Comparison of ENCODE assay signal across 21 cellular contexts in the genomic region with DNA sequence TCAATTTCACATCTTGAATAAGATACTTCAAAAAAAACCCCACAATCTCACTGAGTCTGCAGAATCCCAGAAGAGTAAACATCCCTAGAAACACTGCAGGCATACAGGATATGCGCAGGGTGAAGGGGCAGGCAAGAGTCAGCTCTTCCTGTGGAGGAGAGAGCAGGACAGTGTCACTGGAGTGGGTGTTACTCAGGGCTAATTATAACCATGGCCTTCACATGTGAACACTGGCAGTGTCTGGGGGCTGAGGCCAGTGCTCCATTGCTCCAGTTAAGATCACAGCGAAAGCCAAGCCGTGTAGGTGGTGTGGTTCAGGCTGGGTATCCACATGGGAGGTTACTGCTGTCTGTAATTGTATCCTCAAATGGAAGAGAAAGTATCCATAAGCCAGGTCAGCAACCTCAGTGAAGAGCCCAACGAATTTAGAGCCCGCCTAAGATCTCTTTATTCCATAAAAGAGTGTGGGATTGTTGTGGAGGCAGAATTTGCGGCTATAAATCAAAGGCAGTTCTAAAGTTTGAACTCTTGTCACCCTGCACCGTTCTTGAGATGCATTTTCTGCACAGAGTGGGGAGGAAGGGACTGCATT.
DNase-seq lines count a peak whose midpoint lies in the region; ATAC-seq and TF ChIP-seq lines count a peak whose summit lies in the region.
"Had no signal": no experiment of that assay in that cellular context is flagged by ENCODE, and none has a peak within 500 bp of the region (broad histone marks: within the 10 kb centered on the region; RNA-seq: fewer than 3 reads in every experiment).

No MANE protein-coding gene starts in this region.

- H3K4me3 ChIP-seq in heart left ventricle, result no peak overlapping the region
- H3K4me3 ChIP-seq in choroid plexus epithelial cell (ENCODE audit: low read depth, low read length), result no peak overlapping the region
- H3K4me3 ChIP-seq in upper lobe of right lung, result no peak overlapping the region
- H3K4me3 ChIP-seq: adrenal gland, lung had no signal

- H3K27me3 ChIP-seq in heart left ventricle, result no peaks in the 10 kb centered on the region
- H3K27me3 ChIP-seq in upper lobe of right lung, result no peaks in the 10 kb centered on the region
- H3K27me3 ChIP-seq: adrenal gland had no signal

- ATAC-seq in heart left ventricle (peak; percentile 74 to 90 (median 86)), upper lobe of right lung (peak; percentile 30), GM21528 (IDR thresholded peaks at IDR 0.05; ENCODE audit: low FRiP score, unreplicated experiment) (no peak), HG03342 (IDR thresholded peaks at IDR 0.05; ENCODE audit: unreplicated experiment) (no peak)

- H3K36me3 ChIP-seq in heart left ventricle, result peaks cover 0 to 22% (median 4%) of the 10 kb centered on the region in 9 donors
- peaks cover 17% of the 10 kb centered on the region for H3K36me3 ChIP-seq in upper lobe of right lung
- H3K36me3 ChIP-seq: adrenal gland had no signal

- TF ChIP-seq POLR2A in heart left ventricle (IDR thresholded peaks at IDR 0.05), result no peak

- intact Hi-C loops in heart left ventricle (cut with DNase I), result no loop called here
- intact Hi-C loops in cardiac septum (cut with DNase I), result no loop called here
- intact Hi-C loops in upper lobe of right lung (cut with DNase I), result no loop called here

- H3K27ac ChIP-seq in heart left ventricle (no peak overlapping the region), upper lobe of right lung (no peak overlapping the region)

- WGBS in heart left ventricle, 4 donors, result 72 to 80% (median 77%) methylated on average over 7 of the region's 7 CpGs

- DNase-seq in heart left ventricle (peak in 1 of 5 donors; percentile 41), cardiac septum (ENCODE audit: low spot score) (no peak), choroid plexus epithelial cell (ENCODE audit: low read depth) (peak; percentile 62), myocyte (ENCODE audit: low read depth) (peak; percentile 51), upper lobe of right lung (no peak), GM03348 (ENCODE audit: low spot score) (no peak)
- DNase-seq: activated CD8-positive, alpha-beta memory T cell treated with anti-CD3 and anti-CD28 coated beads, Interleukin-2, amount 50 U/mL, for 48 hours; activated gamma-delta T cell; central memory CD4-positive, alpha-beta T cell; DMS 273 treated with DMSO at 0.1 percent for 48 hours; erythroblast; HCEC 1CT; KBM-7; MV-4-11; NCI-H1930; NCI-H524; substantia nigra had no signal

- TF ChIP-seq CTCF in heart left ventricle (IDR thresholded peaks at IDR 0.05), result no peak
- TF ChIP-seq CTCF in choroid plexus epithelial cell (conservative IDR thresholded peaks at IDR 0.05; ENCODE audit: low read depth, low read length), result no peak
- TF ChIP-seq CTCF in upper lobe of right lung (IDR thresholded peaks at IDR 0.05), result no peak

- peaks cover 0 to 8% (median 0%) of the 10 kb centered on the region in 12 donors for H3K9me3 ChIP-seq in heart left ventricle
- H3K9me3 ChIP-seq in upper lobe of right lung, result no peaks in the 10 kb centered on the region
- H3K9me3 ChIP-seq: adrenal gland had no signal

- H3K4me1 ChIP-seq in heart left ventricle (peaks cover 0 to 13% (median 0%) of the 10 kb centered on the region in 12 donors), upper lobe of right lung (no peaks in the 10 kb centered on the region)
- H3K4me1 ChIP-seq: adrenal gland had no signal

Comparison
In these comparisons a context has a peak if more than half of its experiments do, and no peak if none do; other contexts are left out.
1. ATAC-seq: peak in heart left ventricle (4 of 4) and upper lobe of right lung (single experiment); none in GM21528 (single experiment) and HG03342 (single experiment).
2. DNase-seq: peak in choroid plexus epithelial cell (single experiment) and myocyte (single experiment); none in cardiac septum (single experiment), upper lobe of right lung (single experiment) and GM03348 (single experiment).